14 cellular contexts compared by ENCODE assay signal in genomic region chr16:85861095-85861825, GRCh38. TPM values are rescaled to one million over a fixed set of nuclear protein-coding genes. Genes with fewer than 3 reads are reported as not detected.
"Had no signal": no experiment of that assay in that cellular context is flagged by ENCODE, and none has a peak within 500 bp of the region (broad histone marks: within the 10 kb centered on the region; RNA-seq: fewer than 3 reads in every experiment).

No MANE protein-coding gene starts in this region.

- H3K27ac ChIP-seq: esophagus muscularis mucosa, stomach had no signal

- H3K9me3 ChIP-seq: esophagus muscularis mucosa, stomach had no signal

- ATAC-seq: SK-N-SH treated with all-trans-retinoic acid at 6 μM for 48 hours had no signal

- H3K36me3 ChIP-seq: esophagus muscularis mucosa, stomach had no signal

- H3K4me3 ChIP-seq: esophagus muscularis mucosa, stomach had no signal

- DNase-seq: activated CD4-positive, alpha-beta T cell treated with anti-CD3 and anti-CD28 coated beads for 4 hours; activated gamma-delta T cell; amygdala; foreskin fibroblast; immature natural killer cell; occipital lobe; stimulated activated CD4-positive, alpha-beta T cell treated with anti-CD3 and anti-CD28 coated beads, Interleukin-4, amount 100 ng/mL, for 1 hour; stomach had no signal

- H3K27me3 Mint-ChIP-seq: activated naive CD8-positive, alpha-beta T cell had no signal

- H3K27me3 ChIP-seq: esophagus muscularis mucosa had no signal

- H3K4me3 Mint-ChIP-seq: activated naive CD8-positive, alpha-beta T cell; immature natural killer cell; nephron; T-helper 1 cell treated with Interleukin-12 subunit alpha and Interleukin-12 subunit beta and Interleukin-4 antibody, amounts not matched to agents 30 μg/mL and 1 μg/mL, for 36 hours had no signal

- H3K4me1 Mint-ChIP-seq: nephron had no signal

- H3K4me1 ChIP-seq: esophagus muscularis mucosa, stomach had no signal

- H3K36me3 Mint-ChIP-seq: activated naive CD8-positive, alpha-beta T cell; immature natural killer cell had no signal

- H3K27ac Mint-ChIP-seq: activated naive CD8-positive, alpha-beta T cell; immature natural killer cell; nephron; T-helper 1 cell treated with Interleukin-12 subunit alpha and Interleukin-12 subunit beta and Interleukin-4 antibody, amounts not matched to agents 30 μg/mL and 1 μg/mL, for 36 hours had no signal

- H3K9me3 Mint-ChIP-seq: immature natural killer cell; T-helper 1 cell treated with Interleukin-12 subunit alpha and Interleukin-12 subunit beta and Interleukin-4 antibody, amounts not matched to agents 30 μg/mL and 1 μg/mL, for 36 hours had no signal

RNA-seq across cellular contexts. Expression of gene IRF8, which starts 37.7 kb away (rescaled TPM):
- total RNA-seq: pulmonary artery endothelial cell had no signal
